Comparison of ENCODE assay signal across 17 cellular contexts in genomic region chr2:13654416-13654815, GRCh38.
A peak's percentile ranks its signal among the peaks of the same experiment; 100 is the strongest.
DNase-seq lines count a peak whose midpoint lies in the region; ATAC-seq, FAIRE-seq and TF ChIP-seq lines count a peak whose summit lies in the region.
"Had no signal": no experiment of that assay in that cellular context is flagged by ENCODE, and none has a peak within 500 bp of the region (broad histone marks: within the 10 kb centered on the region; RNA-seq: fewer than 3 reads in every experiment).

No MANE protein-coding gene starts in this region.

- no peak overlapping the region for H3K27ac ChIP-seq in astrocyte (ENCODE audit: low read depth, low read length)

- ATAC-seq in GM19324 (IDR thresholded peaks at IDR 0.05; ENCODE audit: low FRiP score, unreplicated experiment) (no peak), GM18870 (IDR thresholded peaks at IDR 0.05; ENCODE audit: unreplicated experiment) (no peak)

- H3K79me2 ChIP-seq in Loucy (ENCODE audit: insufficient read depth, low read length) (no peaks in the 10 kb centered on the region), astrocyte (ENCODE audit: insufficient read depth, low read length) (no peaks in the 10 kb centered on the region)

- no peaks in the 10 kb centered on the region for H3K36me3 Mint-ChIP-seq in astrocyte (ENCODE audit: low read depth, unreplicated experiment)

- DNase-seq in A172 (ENCODE audit: low spot score): peak; percentile 42
- DNase-seq in DMS 273 treated with DMSO at 0.1 percent for 48 hours (lab: John Stamatoyannopoulos, UW): peak; percentile 1
- peak; percentile 18 for DNase-seq in astrocyte (ENCODE audit: low read depth)
- DNase-seq in KG1 (lab: John Stamatoyannopoulos, UW): no peak
- DNase-seq in HPDE6-E6E7 (ENCODE audit: extremely low spot score): no peak
- DNase-seq: CD4-positive, alpha-beta T cell; H9; IMR-90; NCI-H1048; NCI-H187; NCI-H510A treated with DMSO at 0.1 percent for 48 hours; NK-92 treated with Interleukin-12 subunit alpha and Interleukin-12 subunit beta, amount 100 ng/mL, for 24 hours had no signal

- peaks cover 70% of the 10 kb centered on the region for H3K4me1 ChIP-seq in Loucy (ENCODE audit: insufficient read depth, low read length, poor library complexity, severe bottlenecking)
- H3K4me1 ChIP-seq in astrocyte (ENCODE audit: insufficient read depth, low read length): peaks cover 6% of the 10 kb centered on the region

- H3K4me1 Mint-ChIP-seq in astrocyte (ENCODE audit: low read depth, unreplicated experiment): peaks cover 15% of the 10 kb centered on the region
- H3K4me1 Mint-ChIP-seq: B cell, H9 had no signal

- H3K27ac Mint-ChIP-seq in astrocyte (ENCODE audit: unreplicated experiment): no peak overlapping the region
- H3K27ac Mint-ChIP-seq: B cell; CD4-positive, alpha-beta T cell; H9 had no signal

- H3F3A ChIP-seq in Loucy (ENCODE audit: low read depth): no peaks in the 10 kb centered on the region

- H3K9me3 ChIP-seq in Loucy (ENCODE audit: insufficient read depth, low read depth, low read length) (peaks cover 19% of the 10 kb centered on the region), astrocyte (ENCODE audit: insufficient read depth, low read depth, low read length) (no peaks in the 10 kb centered on the region)

- H3K4me3 ChIP-seq in Loucy (ENCODE audit: low read length, poor library complexity, severe bottlenecking) (peak overlapping the region; percentile 11), astrocyte (ENCODE audit: insufficient read depth, low read depth, low read length) (no peak overlapping the region)

- no peaks in the 10 kb centered on the region; the same call in 1 of the 2 replicates for H3K36me3 ChIP-seq in Loucy (ENCODE audit: insufficient read depth, low read length)
- H3K36me3 ChIP-seq in astrocyte (ENCODE audit: insufficient read depth, low read length): no peaks in the 10 kb centered on the region

- H3K9ac ChIP-seq in Loucy (ENCODE audit: low read depth, low read length, poor library complexity, severe bottlenecking) (peak overlapping the region; percentile 74), astrocyte (ENCODE audit: low read length) (no peak overlapping the region)

- no peak for FAIRE-seq in astrocyte (lab: Jason Lieb, UNC)
- FAIRE-seq: D721Med had no signal

- peak overlapping the region; percentile 54 for H2AFZ ChIP-seq in Loucy (ENCODE audit: low read length)
- H2AFZ ChIP-seq in astrocyte (ENCODE audit: low read depth, low read length): peak overlapping the region; percentile 19

- TF ChIP-seq CTCF in Loucy (conservative IDR thresholded peaks at IDR 0.05; ENCODE audit: low read length) (no peak), astrocyte (IDR thresholded peaks at IDR 0.05; ENCODE audit: insufficient read depth, low read depth, low read length) (no peak)

- H4K20me1 ChIP-seq in Loucy (ENCODE audit: insufficient read depth, low read length, poor library complexity, severe bottlenecking): no peaks in the 10 kb centered on the region
- no peaks in the 10 kb centered on the region for H4K20me1 ChIP-seq in astrocyte (ENCODE audit: insufficient read depth, low read length)

- no peaks in the 10 kb centered on the region for H3K27me3 ChIP-seq in Loucy (ENCODE audit: insufficient read depth, low read length, poor library complexity, severe bottlenecking)
- no peaks in the 10 kb centered on the region for H3K27me3 ChIP-seq in astrocyte (ENCODE audit: insufficient read depth, low read length)

- no peaks in the 10 kb centered on the region for H3K27me3 Mint-ChIP-seq in astrocyte (ENCODE audit: low read depth, unreplicated experiment)
- H3K27me3 Mint-ChIP-seq: B cell; CD4-positive, alpha-beta T cell had no signal

- no peak overlapping the region for H3K4me3 Mint-ChIP-seq in astrocyte (ENCODE audit: unreplicated experiment)
- H3K4me3 Mint-ChIP-seq: B cell; CD4-positive, alpha-beta T cell; H9 had no signal

- H3K9me3 Mint-ChIP-seq in astrocyte (ENCODE audit: unreplicated experiment): peaks cover 5% of the 10 kb centered on the region

- peak overlapping the region; percentile 71 for H3K4me2 ChIP-seq in Loucy (ENCODE audit: low read depth, low read length, poor library complexity, severe bottlenecking)
- H3K4me2 ChIP-seq in astrocyte (ENCODE audit: low read length): no peak overlapping the region

- no peaks in the 10 kb centered on the region for H3K9me2 ChIP-seq in Loucy (replicated peaks; ENCODE audit: low read depth, low read length)

Comparison
In these comparisons a context has a peak if more than half of its experiments do, and no peak if none do; other contexts are left out.
1. DNase-seq: peak in A172 (single experiment), DMS 273 treated with DMSO at 0.1 percent for 48 hours (single experiment) and astrocyte (single experiment); none in KG1 (single experiment) and HPDE6-E6E7 (single experiment).